ENCODE assay signal across 35 cellular contexts in genomic region chr12:57198329-57198728, GRCh38. TPM values are rescaled to one million over a fixed set of nuclear protein-coding genes. Genes with fewer than 3 reads are reported as not detected.
"Had no signal": no experiment of that assay in that cellular context is flagged by ENCODE, and none has a peak within 500 bp of the region (broad histone marks: within the 10 kb centered on the region; RNA-seq: fewer than 3 reads in every experiment).

No MANE protein-coding gene starts in this region.

- H3K9ac ChIP-seq: neural progenitor cell, parathyroid adenoma had no signal

- H3K9me3 Mint-ChIP-seq: naive thymus-derived CD8-positive, alpha-beta T cell; natural killer cell treated with Interleukin-12 subunit alpha and Interleukin-12 subunit beta and Interleukin-15 and Interleukin-18, amount 100 ng/mL, for 72 hours; nephron progenitor cell; neural progenitor cell; stimulated activated memory B cell treated with anti-CD40 and anti-IgM and Interleukin-4, amounts not matched to agents 10 μg/mL and 1 μg/mL and 100 μg/mL, for 72 hours; stimulated activated naive CD8-positive, alpha-beta T cell treated with anti-CD3 and anti-CD28 coated beads, Interleukin-15, amount 100 ng/mL, for 72 hours; type B pancreatic cell had no signal

- H3K79me2 ChIP-seq: parathyroid adenoma had no signal

- H3K4me2 ChIP-seq: neural progenitor cell, smooth muscle cell had no signal

- H3K36me3 Mint-ChIP-seq: natural killer cell treated with Interleukin-12 subunit alpha and Interleukin-12 subunit beta and Interleukin-15 and Interleukin-18, amount 100 ng/mL, for 72 hours; stimulated activated memory B cell treated with anti-CD40 and anti-IgM and Interleukin-4, amounts not matched to agents 10 μg/mL and 1 μg/mL and 100 μg/mL, for 72 hours had no signal

- H3K27ac Mint-ChIP-seq: natural killer cell treated with Interleukin-12 subunit alpha and Interleukin-12 subunit beta and Interleukin-15 and Interleukin-18, amount 100 ng/mL, for 72 hours; nephron progenitor cell; neural progenitor cell; progenitor cell of endocrine pancreas; stimulated activated memory B cell treated with anti-CD40 and anti-IgM and Interleukin-4, amounts not matched to agents 10 μg/mL and 1 μg/mL and 100 μg/mL, for 72 hours; stimulated activated naive CD8-positive, alpha-beta T cell treated with anti-CD3 and anti-CD28 coated beads, Interleukin-15, amount 100 ng/mL, for 72 hours; type B pancreatic cell had no signal

- H3K4me3 ChIP-seq: neural progenitor cell, ovary, psoas muscle, skin epidermis, smooth muscle cell, spleen, suprapubic skin, testis, tibial artery, transverse colon, upper lobe of right lung, uterus had no signal

- H3K36me3 ChIP-seq: neural progenitor cell, uterus had no signal

- ATAC-seq: naive thymus-derived CD8-positive, alpha-beta T cell; natural killer cell treated with Interleukin-12 subunit alpha and Interleukin-12 subunit beta and Interleukin-15 and Interleukin-18, amount 100 ng/mL, for 72 hours; psoas muscle; right cardiac atrium; sciatic nerve; stimulated activated memory B cell treated with anti-CD40 and anti-IgM and Interleukin-4, amounts not matched to agents 10 μg/mL and 1 μg/mL and 100 μg/mL, for 72 hours; stimulated activated naive CD8-positive, alpha-beta T cell treated with anti-CD3 and anti-CD28 coated beads, Interleukin-15, amount 100 ng/mL, for 72 hours; stimulated activated naive CD8-positive, alpha-beta T cell treated with anti-CD3 and anti-CD28 coated beads, Interleukin-15, Interleukin-2, amounts not matched to agents 100 U/mL and 50 U/mL, for 24 hours; upper lobe of right lung had no signal

- DNase-seq: naive thymus-derived CD8-positive, alpha-beta T cell; nephron progenitor cell; occipital lobe; ovary; posterior cingulate gyrus; psoas muscle; spleen; stimulated activated CD4-positive, alpha-beta T cell treated with anti-CD3 and anti-CD28 coated beads, Interleukin-12 subunit alpha, Interleukin-12 subunit beta, amount 100 ng/mL, for 4 hours; stimulated activated CD4-positive, alpha-beta T cell treated with anti-CD3 and anti-CD28 coated beads, Interleukin-1b, Interleukin-23, amount 100 ng/mL, for 48 hours; stimulated activated CD4-positive, alpha-beta T cell treated with anti-CD3 and anti-CD28 coated beads, Interleukin-4, amount 100 ng/mL, for 1 hour; stimulated activated CD4-positive, alpha-beta T cell treated with anti-CD3 and anti-CD28 coated beads, Interleukin-4, amount 100 ng/mL, for 4 hours; stimulated activated CD8-positive, alpha-beta memory T cell treated with anti-CD3 and anti-CD28 coated beads, Interleukin-4, amount 100 ng/mL, for 48 hours; stimulated activated naive CD4-positive, alpha-beta T cell; stimulated activated naive CD8-positive, alpha-beta T cell treated with anti-CD3 and anti-CD28 coated beads, Interleukin-15, amount 100 ng/mL, for 72 hours; stimulated activated naive CD8-positive, alpha-beta T cell treated with anti-CD3 and anti-CD28 coated beads, Interleukin-15, Interleukin-2, amounts not matched to agents 100 U/mL and 50 U/mL, for 24 hours; testis; tibial artery; transverse colon; upper lobe of right lung; uterus had no signal

- H3K4me3 Mint-ChIP-seq: naive thymus-derived CD8-positive, alpha-beta T cell; natural killer cell treated with Interleukin-12 subunit alpha and Interleukin-12 subunit beta and Interleukin-15 and Interleukin-18, amount 100 ng/mL, for 72 hours; nephron progenitor cell; neural progenitor cell; stimulated activated memory B cell treated with anti-CD40 and anti-IgM and Interleukin-4, amounts not matched to agents 10 μg/mL and 1 μg/mL and 100 μg/mL, for 72 hours; stimulated activated naive CD8-positive, alpha-beta T cell treated with anti-CD3 and anti-CD28 coated beads, Interleukin-15, amount 100 ng/mL, for 72 hours; type B pancreatic cell had no signal

- H3K27me3 ChIP-seq: neural progenitor cell, ovary, spleen, suprapubic skin, testis, tibial artery, transverse colon, upper lobe of right lung, uterus had no signal

- H3K4me1 Mint-ChIP-seq: nephron progenitor cell; neural progenitor cell; stimulated activated memory B cell treated with anti-CD40 and anti-IgM and Interleukin-4, amounts not matched to agents 10 μg/mL and 1 μg/mL and 100 μg/mL, for 72 hours; stimulated activated naive CD8-positive, alpha-beta T cell treated with anti-CD3 and anti-CD28 coated beads, Interleukin-15, amount 100 ng/mL, for 72 hours had no signal

- H3K4me1 ChIP-seq: neural progenitor cell, parathyroid adenoma, psoas muscle, spleen, suprapubic skin, testis, tibial artery, transverse colon, upper lobe of right lung, uterus had no signal

- H3K27ac ChIP-seq: neural progenitor cell, ovary, parathyroid adenoma, psoas muscle, skin epidermis, spleen, suprapubic skin, testis, tibial artery, transverse colon, upper lobe of right lung, uterus had no signal

- H3K27me3 Mint-ChIP-seq: naive thymus-derived CD8-positive, alpha-beta T cell; progenitor cell of endocrine pancreas; stimulated activated memory B cell treated with anti-CD40 and anti-IgM and Interleukin-4, amounts not matched to agents 10 μg/mL and 1 μg/mL and 100 μg/mL, for 72 hours; stimulated activated naive CD8-positive, alpha-beta T cell treated with anti-CD3 and anti-CD28 coated beads, Interleukin-15, amount 100 ng/mL, for 72 hours; type B pancreatic cell had no signal

- H3K9me3 ChIP-seq: ovary, psoas muscle, spleen, suprapubic skin, testis, tibial artery, transverse colon, upper lobe of right lung, uterus had no signal

- H2AFZ ChIP-seq: neural progenitor cell, parathyroid adenoma had no signal

RNA-seq across cellular contexts. Expression of gene NXPH4, which starts 18.3 kb away (rescaled TPM):
- total RNA-seq: transverse colon, upper lobe of right lung had no signal
- polyA plus RNA-seq: naive thymus-derived CD8-positive, alpha-beta T cell had no signal

RNA-seq across cellular contexts. Expression of gene LRP1-AS, which starts 50.9 kb away (rescaled TPM):
- total RNA-seq: naive thymus-derived CD8-positive, alpha-beta T cell; natural killer cell treated with Interleukin-12 subunit alpha and Interleukin-12 subunit beta and Interleukin-15 and Interleukin-18, amount 100 ng/mL, for 72 hours; occipital lobe; osteoblast; ovary; progenitor cell of endocrine pancreas; psoas muscle; renal cortical epithelial cell; right cardiac atrium; sciatic nerve; smooth muscle cell; spleen; suprapubic skin; testis; transverse colon; upper lobe of right lung; urinary bladder; uterus had no signal
- polyA plus RNA-seq: naive thymus-derived CD8-positive, alpha-beta T cell; ovary; psoas muscle; right cardiac atrium; smooth muscle cell; spleen; thymus; urinary bladder had no signal

RNA-seq across cellular contexts. Expression of gene STAC3, which starts 52.7 kb away (rescaled TPM):
- polyA plus RNA-seq: naive thymus-derived CD8-positive, alpha-beta T cell; smooth muscle cell had no signal
